In genomic region chr3:166372571-166373106, GRCh38 we compare ENCODE assay signal across 28 cellular contexts.
DNase-seq lines count a peak whose midpoint lies in the region; ATAC-seq, FAIRE-seq and TF ChIP-seq lines count a peak whose summit lies in the region.
"Had no signal": no experiment of that assay in that cellular context is flagged by ENCODE, and none has a peak within 500 bp of the region (broad histone marks: within the 10 kb centered on the region; RNA-seq: fewer than 3 reads in every experiment).

No MANE protein-coding gene starts in this region.

- H3K9me1 ChIP-seq in keratinocyte (ENCODE audit: control insufficient read depth, extremely low read depth, insufficient read depth, low read length): no peaks in the 10 kb centered on the region

- no peak overlapping the region for H3K9ac ChIP-seq in keratinocyte (ENCODE audit: control insufficient read depth, extremely low read depth, insufficient read depth, low read length)
- H3K9ac ChIP-seq: BLaER1 had no signal

- no peaks in the 10 kb centered on the region for H3K36me3 ChIP-seq in keratinocyte (ENCODE audit: control insufficient read depth in 2 of 2, extremely low read depth in 1 of 2, insufficient read depth in 2 of 2, low read length in 2 of 2)
- no peaks in the 10 kb centered on the region for H3K36me3 ChIP-seq in stomach
- H3K36me3 ChIP-seq: BE2C, BLaER1 had no signal

- no peak overlapping the region for H3K27ac Mint-ChIP-seq in HFFc6
- H3K27ac Mint-ChIP-seq: CD14-positive monocyte; CD4-positive, alpha-beta memory T cell; CD4-positive, CD25-positive, alpha-beta regulatory T cell; CD8-positive, alpha-beta memory T cell had no signal

- TF ChIP-seq EP300 in stomach (IDR thresholded peaks at IDR 0.05): no peak

- H3K4me1 Mint-ChIP-seq in HFFc6 (ENCODE audit: low read depth): no peaks in the 10 kb centered on the region
- H3K4me1 Mint-ChIP-seq: CD14-positive monocyte; CD4-positive, alpha-beta memory T cell; CD4-positive, CD25-positive, alpha-beta regulatory T cell; CD8-positive, alpha-beta memory T cell had no signal

- no peaks in the 10 kb centered on the region for H3K79me2 ChIP-seq in keratinocyte (ENCODE audit: control insufficient read depth, insufficient read depth, low read length)

- dilution Hi-C loops in keratinocyte (cut with MboI; ENCODE audit: extremely low pct_ligation_motif_present, low sequenced_read_pairs): no loop called here

- no peak overlapping the region for H3K4me3 Mint-ChIP-seq in HFFc6
- H3K4me3 Mint-ChIP-seq: CD14-positive monocyte; CD4-positive, alpha-beta memory T cell; CD4-positive, CD25-positive, alpha-beta regulatory T cell; CD8-positive, alpha-beta memory T cell had no signal

- no peaks in the 10 kb centered on the region; the same call in 1 of the 2 replicates for H3K36me3 Mint-ChIP-seq in HFFc6 (ENCODE audit: low read depth)
- H3K36me3 Mint-ChIP-seq: CD14-positive monocyte; CD4-positive, alpha-beta memory T cell; CD4-positive, CD25-positive, alpha-beta regulatory T cell; CD8-positive, alpha-beta memory T cell had no signal

- H3K27me3 Mint-ChIP-seq in HFFc6 (ENCODE audit: insufficient read depth): no peaks in the 10 kb centered on the region
- H3K27me3 Mint-ChIP-seq: CD4-positive, alpha-beta memory T cell; CD4-positive, CD25-positive, alpha-beta regulatory T cell; CD8-positive, alpha-beta memory T cell had no signal

- no peaks in the 10 kb centered on the region for H3K27me3 ChIP-seq in keratinocyte (ENCODE audit: control insufficient read depth, extremely low read depth, insufficient read depth, low read length)
- H3K27me3 ChIP-seq in stomach: no peaks in the 10 kb centered on the region
- H3K27me3 ChIP-seq: BE2C, BLaER1 had no signal

- DNase-seq in D721Med (ENCODE audit: insufficient read length, low spot score) (no peak), SK-MEL-5 (ENCODE audit: low read depth, low spot score) (peak; percentile 75), keratinocyte (ENCODE audit: low read depth, low spot score) (no peak), RCC 7860 (ENCODE audit: low spot score) (no peak), stomach (no peak), HFFc6 (no peak)
- DNase-seq: 8988T; ACHN; BE2C; C1 segment of cervical spinal cord; Caco-2; Calu3; CD4-positive, alpha-beta memory T cell; CD4-positive, CD25-positive, alpha-beta regulatory T cell; CD8-positive, alpha-beta memory T cell; DMS 273 treated with DMSO at 0.1 percent for 48 hours; DMS153; DMS53; DMS79; DND-41; EL; GDM1 had no signal

- H3K9me3 ChIP-seq in keratinocyte (ENCODE audit: control insufficient read depth, low read depth, low read length): no peaks in the 10 kb centered on the region
- H3K9me3 ChIP-seq in stomach: peaks cover 0 to 5% (median 3%) of the 10 kb centered on the region in 4 donors
- H3K9me3 ChIP-seq: BE2C, BLaER1, Caco-2 had no signal

- FAIRE-seq in D721Med (lab: Jason Lieb, UNC) (peak; percentile 11), keratinocyte (lab: Jason Lieb, UNC) (peak; percentile 26), RCC 7860 (lab: Jason Lieb, UNC) (no peak)
- FAIRE-seq: GM12878, GM12892, GM18507 had no signal

- H2AFZ ChIP-seq in keratinocyte (ENCODE audit: control insufficient read depth, low read length): no peak overlapping the region

- H3K27ac ChIP-seq in keratinocyte (ENCODE audit: control insufficient read depth, insufficient read depth, low read length) (no peak overlapping the region), stomach (no peak overlapping the region)
- H3K27ac ChIP-seq: BLaER1 had no signal

- H3K4me2 ChIP-seq in keratinocyte (ENCODE audit: control insufficient read depth, extremely low read depth, insufficient read depth, low read depth, low read length): no peak overlapping the region
- H3K4me2 ChIP-seq: BLaER1 had no signal

- H3K4me3 ChIP-seq in keratinocyte (ENCODE audit: control insufficient read depth in 2 of 3, extremely low read depth in 1 of 3, insufficient read depth in 2 of 3, low read depth in 1 of 3, low read length in 3 of 3) (no peak overlapping the region), stomach (no peak overlapping the region)
- H3K4me3 ChIP-seq: BLaER1, GM12878 had no signal

- H3K4me1 ChIP-seq in keratinocyte (ENCODE audit: control insufficient read depth, extremely low read depth, insufficient read depth, low read length) (no peaks in the 10 kb centered on the region), stomach (no peaks in the 10 kb centered on the region)
- H3K4me1 ChIP-seq: BE2C, Caco-2 had no signal

- TF ChIP-seq POLR2A in stomach (IDR thresholded peaks at IDR 0.05): no peak

- in situ Hi-C loops in SK-MEL-5 (cut with HindIII; ENCODE audit: low pct_unique_long_range_greater_than_20kb, low sequenced_read_pairs): no loop called here

- no peak for ATAC-seq in HG03095 (IDR thresholded peaks at IDR 0.05; ENCODE audit: unreplicated experiment)
- ATAC-seq: GM12878 had no signal

- TF ChIP-seq CTCF in D721Med (IDR thresholded peaks at IDR 0.05; ENCODE audit: insufficient read depth, missing control alignments): no peak
- no peak for TF ChIP-seq CTCF in keratinocyte (optimal IDR thresholded peaks at IDR 0.05 in 1 of 3, IDR thresholded peaks at IDR 0.05 in 1 of 3, conservative IDR thresholded peaks at IDR 0.05 in 1 of 3; ENCODE audit: extremely low read depth in 1 of 3, insufficient read depth in 2 of 3, low read length in 3 of 3)
- TF ChIP-seq CTCF in stomach (IDR thresholded peaks at IDR 0.05): no peak
- TF ChIP-seq CTCF in HFFc6 (IDR thresholded peaks at IDR 0.05): no peak

- no peaks in the 10 kb centered on the region for H4K20me1 ChIP-seq in keratinocyte (ENCODE audit: control insufficient read depth, extremely low read depth, insufficient read depth, low read length)
- H4K20me1 ChIP-seq: BLaER1 had no signal

- 44 to 57% (median 49%) methylated on average over 1 of the region's 1 CpG for WGBS in stomach, 5 donors

- intact Hi-C loops in stomach (cut with DNase I; ENCODE audit: low total_unique reads): no loop called here

- peaks cover 43% of the 10 kb centered on the region for H3K9me3 Mint-ChIP-seq in HFFc6
